1 cellular context compared by ENCODE assay signal in the genomic region with DNA sequence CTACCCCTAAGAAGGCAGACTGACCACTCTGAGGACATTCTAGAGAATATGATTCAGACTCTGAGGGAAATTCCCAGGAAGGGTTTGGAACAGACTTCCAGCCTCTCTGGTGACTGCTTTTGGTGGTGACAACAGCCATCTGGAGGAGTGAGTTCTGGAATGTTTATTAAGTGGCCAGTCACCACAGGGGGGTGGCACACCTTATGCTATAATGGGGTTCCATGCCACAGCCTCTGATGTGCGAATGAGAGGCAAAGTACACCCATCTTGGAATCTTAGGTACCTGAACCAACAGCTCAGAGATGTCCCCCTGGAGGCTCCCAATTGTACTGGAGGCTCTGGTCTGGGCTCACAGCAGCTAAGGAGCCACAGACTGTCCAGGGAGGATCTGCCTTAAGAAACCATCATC.
TF ChIP-seq lines count a peak whose summit lies in the region.

No MANE protein-coding gene starts in this region.

TF ChIP-seq in A549, 52 proteins besides CTCF, POLR2A, EP300 and RAD21:
- TF ChIP-seq, protein P1, sequence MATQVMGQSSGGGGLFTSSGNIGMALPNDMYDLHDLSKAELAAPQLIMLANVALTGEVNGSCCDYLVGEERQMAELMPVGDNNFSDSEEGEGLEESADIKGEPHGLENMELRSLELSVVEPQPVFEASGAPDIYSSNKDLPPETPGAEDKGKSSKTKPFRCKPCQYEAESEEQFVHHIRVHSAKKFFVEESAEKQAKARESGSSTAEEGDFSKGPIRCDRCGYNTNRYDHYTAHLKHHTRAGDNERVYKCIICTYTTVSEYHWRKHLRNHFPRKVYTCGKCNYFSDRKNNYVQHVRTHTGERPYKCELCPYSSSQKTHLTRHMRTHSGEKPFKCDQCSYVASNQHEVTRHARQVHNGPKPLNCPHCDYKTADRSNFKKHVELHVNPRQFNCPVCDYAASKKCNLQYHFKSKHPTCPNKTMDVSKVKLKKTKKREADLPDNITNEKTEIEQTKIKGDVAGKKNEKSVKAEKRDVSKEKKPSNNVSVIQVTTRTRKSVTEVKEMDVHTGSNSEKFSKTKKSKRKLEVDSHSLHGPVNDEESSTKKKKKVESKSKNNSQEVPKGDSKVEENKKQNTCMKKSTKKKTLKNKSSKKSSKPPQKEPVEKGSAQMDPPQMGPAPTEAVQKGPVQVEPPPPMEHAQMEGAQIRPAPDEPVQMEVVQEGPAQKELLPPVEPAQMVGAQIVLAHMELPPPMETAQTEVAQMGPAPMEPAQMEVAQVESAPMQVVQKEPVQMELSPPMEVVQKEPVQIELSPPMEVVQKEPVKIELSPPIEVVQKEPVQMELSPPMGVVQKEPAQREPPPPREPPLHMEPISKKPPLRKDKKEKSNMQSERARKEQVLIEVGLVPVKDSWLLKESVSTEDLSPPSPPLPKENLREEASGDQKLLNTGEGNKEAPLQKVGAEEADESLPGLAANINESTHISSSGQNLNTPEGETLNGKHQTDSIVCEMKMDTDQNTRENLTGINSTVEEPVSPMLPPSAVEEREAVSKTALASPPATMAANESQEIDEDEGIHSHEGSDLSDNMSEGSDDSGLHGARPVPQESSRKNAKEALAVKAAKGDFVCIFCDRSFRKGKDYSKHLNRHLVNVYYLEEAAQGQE (IDR thresholded peaks at IDR 0.05): no peak
- no peak for TF ChIP-seq EHF (CRISPR knock-in tag; IDR thresholded peaks at IDR 0.05)
- no peak for TF ChIP-seq BHLHE40 (IDR thresholded peaks at IDR 0.05; ENCODE audit: low read depth, low read length)
- TF ChIP-seq FOXS1 (CRISPR knock-in tag; IDR thresholded peaks at IDR 0.05): no peak
- TF ChIP-seq MAFK (IDR thresholded peaks at IDR 0.05; ENCODE audit: partially characterized antibody): no peak
- TF ChIP-seq ZFP36 (IDR thresholded peaks at IDR 0.05; ENCODE audit: borderline replicate concordance, partially characterized antibody): no peak
- TF ChIP-seq GATA3 (IDR thresholded peaks at IDR 0.05; ENCODE audit: borderline replicate concordance): no peak
- no peak for TF ChIP-seq SMC3 (IDR thresholded peaks at IDR 0.05)
- no peak for TF ChIP-seq CBX8 (IDR thresholded peaks at IDR 0.05)
- TF ChIP-seq, protein P2, sequence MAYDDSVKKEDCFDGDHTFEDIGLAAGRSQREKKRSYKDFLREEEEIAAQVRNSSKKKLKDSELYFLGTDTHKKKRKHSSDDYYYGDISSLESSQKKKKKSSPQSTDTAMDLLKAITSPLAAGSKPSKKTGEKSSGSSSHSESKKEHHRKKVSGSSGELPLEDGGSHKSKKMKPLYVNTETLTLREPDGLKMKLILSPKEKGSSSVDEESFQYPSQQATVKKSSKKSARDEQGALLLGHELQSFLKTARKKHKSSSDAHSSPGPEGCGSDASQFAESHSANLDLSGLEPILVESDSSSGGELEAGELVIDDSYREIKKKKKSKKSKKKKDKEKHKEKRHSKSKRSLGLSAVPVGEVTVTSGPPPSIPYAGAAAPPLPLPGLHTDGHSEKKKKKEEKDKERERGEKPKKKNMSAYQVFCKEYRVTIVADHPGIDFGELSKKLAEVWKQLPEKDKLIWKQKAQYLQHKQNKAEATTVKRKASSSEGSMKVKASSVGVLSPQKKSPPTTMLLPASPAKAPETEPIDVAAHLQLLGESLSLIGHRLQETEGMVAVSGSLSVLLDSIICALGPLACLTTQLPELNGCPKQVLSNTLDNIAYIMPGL (CRISPR knock-in tag; IDR thresholded peaks at IDR 0.05; ENCODE audit: borderline replicate concordance): no peak
- TF ChIP-seq SREBF2 (IDR thresholded peaks at IDR 0.05): no peak
- no peak for TF ChIP-seq ZC3H11A (IDR thresholded peaks at IDR 0.05)
- no peak for TF ChIP-seq JUNB (IDR thresholded peaks at IDR 0.05)
- TF ChIP-seq RARB (CRISPR knock-in tag; IDR thresholded peaks at IDR 0.05): no peak
